In genomic region chr1:227892930-227893695, GRCh38 we compare ENCODE assay signal across 14 cellular contexts. TPM values are rescaled to one million over a fixed set of nuclear protein-coding genes. Genes with fewer than 3 reads are reported as not detected.
A peak's percentile ranks its signal among the peaks of the same experiment; 100 is the strongest.
DNase-seq lines count a peak whose midpoint lies in the region; ATAC-seq and TF ChIP-seq lines count a peak whose summit lies in the region.
"Had no signal": no experiment of that assay in that cellular context is flagged by ENCODE, and none has a peak within 500 bp of the region (broad histone marks: within the 10 kb centered on the region; RNA-seq: fewer than 3 reads in every experiment).

No MANE protein-coding gene starts in this region.

- H3K9me2 ChIP-seq in PC-9 (ENCODE audit: insufficient read depth), result no peaks in the 10 kb centered on the region

- H3K27me3 ChIP-seq in CD4-positive, alpha-beta memory T cell (ENCODE audit: insufficient read depth, low read length), result no peaks in the 10 kb centered on the region
- H3K27me3 ChIP-seq in PC-9 (ENCODE audit: insufficient read depth, low read depth), result no peaks in the 10 kb centered on the region
- H3K27me3 ChIP-seq in dorsolateral prefrontal cortex, result peaks cover 0 to 3% (median 0%) of the 10 kb centered on the region in 45 donors
- no peaks in the 10 kb centered on the region for H3K27me3 ChIP-seq in osteoblast (ENCODE audit: insufficient read depth, low read length)

- no peak for DNase-seq in CD4-positive, alpha-beta memory T cell
- DNase-seq in PC-9, result no peak
- peak in 9 of 10 donors; percentile 1 to 29 (median 19) for DNase-seq in dorsolateral prefrontal cortex
- peak; percentile 86 for DNase-seq in osteoblast (ENCODE audit: insufficient read length, low spot score, missing footprints)
- DNase-seq in stimulated activated naive CD4-positive, alpha-beta T cell treated with Interleukin-2 at 50 U/mL for 16 hours (lab: John Stamatoyannopoulos, UW), result no peak
- DNase-seq in activated CD4-positive, alpha-beta T cell treated with anti-CD3 and anti-CD28 coated beads for 1 hour, result no peak
- DNase-seq: anterior cingulate cortex, DMS79 treated with DMSO at 0.1 percent for 48 hours, NCI-H187 treated with DMSO at 0.1 percent for 48 hours, SHP77 treated with DMSO at 0.1 percent for 48 hours had no signal

- no peak overlapping the region for H3K4me3 Mint-ChIP-seq in CD4-positive, alpha-beta memory T cell
- H3K4me3 Mint-ChIP-seq: B cell; stimulated activated naive CD8-positive, alpha-beta T cell treated with anti-CD3 and anti-CD28 coated beads, Interleukin-15, Interleukin-2, amounts not matched to agents 100 ng/mL and 50 ng/mL, for 24 hours had no signal

- POLR2A ChIA-PET in CD4-positive, alpha-beta memory T cell (lab: Charles Lee; ENCODE audit: partially characterized antibody), result no interaction called here
- POLR2A ChIA-PET in PC-9 (lab: Charles Lee; ENCODE audit: unreplicated experiment), result interaction anchor here (0.5 to 0.6 kb wide), 2 partner anchors 23 to 76 kb away, joined by 4 read pairs; no protein-coding TSS in a partner anchor

- BruUV-seq in PC-9 (replicated peaks; lab: Mats Ljungman, UMichigan), result TSS peak; percentile 52

- H3K79me2 ChIP-seq in PC-9 (ENCODE audit: low read depth), result no peaks in the 10 kb centered on the region
- no peaks in the 10 kb centered on the region for H3K79me2 ChIP-seq in osteoblast (ENCODE audit: insufficient read depth, low read length)

- no peaks in the 10 kb centered on the region for H3K9me3 Mint-ChIP-seq in CD4-positive, alpha-beta memory T cell
- H3K9me3 Mint-ChIP-seq: stimulated activated naive CD8-positive, alpha-beta T cell treated with anti-CD3 and anti-CD28 coated beads, Interleukin-15, Interleukin-2, amounts not matched to agents 100 ng/mL and 50 ng/mL, for 24 hours had no signal

- H3K4me2 ChIP-seq in PC-9 (no peak overlapping the region), osteoblast (ENCODE audit: insufficient read depth, low read length) (no peak overlapping the region)

- no peak for TF ChIP-seq CTCF in PC-9 (conservative IDR thresholded peaks at IDR 0.05)
- no peak for TF ChIP-seq CTCF in dorsolateral prefrontal cortex (IDR thresholded peaks at IDR 0.05 in 54 of 56, conservative IDR thresholded peaks at IDR 0.05 in 2 of 56; ENCODE audit: low read depth in 1 of 56, partially characterized antibody in 56 of 56)
- TF ChIP-seq CTCF in osteoblast (IDR thresholded peaks at IDR 0.05; ENCODE audit: extremely low read depth, low read depth, low read length), result no peak

- no peaks in the 10 kb centered on the region for H3K27me3 Mint-ChIP-seq in CD4-positive, alpha-beta memory T cell
- H3K27me3 Mint-ChIP-seq: B cell; stimulated activated naive CD8-positive, alpha-beta T cell treated with anti-CD3 and anti-CD28 coated beads, Interleukin-15, Interleukin-2, amounts not matched to agents 100 ng/mL and 50 ng/mL, for 24 hours had no signal

- intact Hi-C loops in CD4-positive, alpha-beta memory T cell (cut with micrococcal nuclease), result no loop called here
- intact Hi-C loops in PC-9 (cut with micrococcal nuclease; ENCODE audit: unreplicated experiment) (no loop called here), dorsolateral prefrontal cortex (cut with DNase I) (no loop called here)

- no peaks in the 10 kb centered on the region for H3F3A ChIP-seq in PC-9 (ENCODE audit: insufficient read depth, low read depth)

- H3K4me1 Mint-ChIP-seq in CD4-positive, alpha-beta memory T cell, result peaks cover 2 to 22% (median 11%) of the 10 kb centered on the region in 4 donors
- H3K4me1 Mint-ChIP-seq: B cell had no signal

- H3K36me3 ChIP-seq in CD4-positive, alpha-beta memory T cell (ENCODE audit: insufficient read depth, low read length), result no peaks in the 10 kb centered on the region
- H3K36me3 ChIP-seq in PC-9 (ENCODE audit: low read depth), result no peaks in the 10 kb centered on the region
- no peaks in the 10 kb centered on the region for H3K36me3 ChIP-seq in osteoblast (ENCODE audit: insufficient read depth, low read length)

- peaks cover 6% of the 10 kb centered on the region for H3K4me1 ChIP-seq in CD4-positive, alpha-beta memory T cell (ENCODE audit: insufficient read depth, low read length)
- no peaks in the 10 kb centered on the region for H3K4me1 ChIP-seq in PC-9 (replicated peaks; ENCODE audit: insufficient read depth)
- H3K4me1 ChIP-seq in osteoblast (ENCODE audit: insufficient read depth, low read length), result no peaks in the 10 kb centered on the region

- H3K27ac Mint-ChIP-seq in CD4-positive, alpha-beta memory T cell, result peak overlapping the region in 4 of 7 donors; percentile 22 to 88 (median 52)
- H3K27ac Mint-ChIP-seq: B cell; stimulated activated naive CD8-positive, alpha-beta T cell treated with anti-CD3 and anti-CD28 coated beads, Interleukin-15, Interleukin-2, amounts not matched to agents 100 ng/mL and 50 ng/mL, for 24 hours had no signal

- no peak overlapping the region for H3K4me3 ChIP-seq in CD4-positive, alpha-beta memory T cell (ENCODE audit: low read length in 2 of 2)
- H3K4me3 ChIP-seq in PC-9 (no peak overlapping the region), dorsolateral prefrontal cortex (no peak overlapping the region), osteoblast (ENCODE audit: insufficient read depth, low read length) (no peak overlapping the region)

- CTCF ChIA-PET in CD4-positive, alpha-beta memory T cell (lab: Charles Lee; ENCODE audit: partially characterized antibody), result interaction anchor here (0.6 kb wide), 1 partner anchor 954 kb away, joined by 4 read pairs; no protein-coding TSS in a partner anchor
- CTCF ChIA-PET in PC-9 (lab: Charles Lee), result interaction anchor here (1.8 kb wide), 1 partner anchor 129 kb away, joined by 8 read pairs; no protein-coding TSS in a partner anchor

- H4K20me1 ChIP-seq in PC-9 (ENCODE audit: insufficient read depth), result no peaks in the 10 kb centered on the region
- H4K20me1 ChIP-seq in osteoblast (ENCODE audit: insufficient read depth, low read length), result no peaks in the 10 kb centered on the region

- no peak overlapping the region for H3K27ac ChIP-seq in CD4-positive, alpha-beta memory T cell (ENCODE audit: low read depth, low read length)
- no peak overlapping the region for H3K27ac ChIP-seq in PC-9
- H3K27ac ChIP-seq in dorsolateral prefrontal cortex, result no peak overlapping the region
- H3K27ac ChIP-seq in osteoblast (ENCODE audit: low read depth, low read length), result no peak overlapping the region

- no peak overlapping the region for H2AFZ ChIP-seq in PC-9
- H2AFZ ChIP-seq in osteoblast (ENCODE audit: low read length), result no peak overlapping the region

- ATAC-seq in GM19324 (IDR thresholded peaks at IDR 0.05; ENCODE audit: low FRiP score, unreplicated experiment) (no peak), HG03342 (IDR thresholded peaks at IDR 0.05; ENCODE audit: unreplicated experiment) (no peak)

- no peaks in the 10 kb centered on the region for H3K36me3 Mint-ChIP-seq in CD4-positive, alpha-beta memory T cell

- no peaks in the 10 kb centered on the region for H3K9me3 ChIP-seq in CD4-positive, alpha-beta memory T cell (ENCODE audit: control insufficient read depth in 1 of 2, low read length in 2 of 2)
- H3K9me3 ChIP-seq in PC-9 (ENCODE audit: insufficient read depth, low read depth), result no peaks in the 10 kb centered on the region
- no peaks in the 10 kb centered on the region for H3K9me3 ChIP-seq in osteoblast (ENCODE audit: low read depth, low read length)

RNA-seq across cellular contexts. Expression of gene WNT9A, which starts 54.6 kb away (rescaled TPM):
- under 1 TPM; 0.08 to 0.15 TPM for total RNA-seq in CD4-positive, alpha-beta memory T cell
- polyA plus RNA-seq in CD4-positive, alpha-beta memory T cell, result under 1 TPM in 1 of 2 donors, not detected in 1; 0.08 TPM
- total RNA-seq in PC-9 (2021) (42.2 and 42.4 TPM in 2 replicates), dorsolateral prefrontal cortex (1 to 10 TPM in 72 of 120 experiments, under 1 TPM in 48; 0.24 to 3.3 (median 1.2) TPM), osteoblast (0.36 and 0.88 TPM in 2 replicates)
- total RNA-seq: B cell had no signal

Comparison
In these comparisons a context has a peak if more than half of its experiments do, and no peak if none do; other contexts are left out.
1. DNase-seq: peak in dorsolateral prefrontal cortex (9 of 10) and osteoblast (single experiment); none in CD4-positive, alpha-beta memory T cell (0 of 5), PC-9 (0 of 2), stimulated activated naive CD4-positive, alpha-beta T cell treated with Interleukin-2 at 50 U/mL for 16 hours (single experiment) and activated CD4-positive, alpha-beta T cell treated with anti-CD3 and anti-CD28 coated beads for 1 hour (single experiment).
2. RNA of gene WNT9A, which starts 54.6 kb away (total RNA-seq): 42.2 to 42.4 TPM in PC-9; 0.24 to 3.3 TPM in dorsolateral prefrontal cortex, 0.36 to 0.88 TPM in osteoblast and 0.08 to 0.15 TPM in CD4-positive, alpha-beta memory T cell; every median in the first group is over 10 times any median in the second.